Comparison of ENCODE assay signal across 1 cellular context in genomic region chr11:133964356-133964755, GRCh38.
TF ChIP-seq lines count a peak whose summit lies in the region.

No MANE protein-coding gene starts in this region.

TF ChIP-seq in H1, 55 proteins besides CTCF, POLR2A, EP300 and RAD21:
- TF ChIP-seq PHF8 (conservative IDR thresholded peaks at IDR 0.05; ENCODE audit: low read depth, low read length) (no peak), GTF2F1 (IDR thresholded peaks at IDR 0.05; ENCODE audit: borderline replicate concordance, low read depth, low read length) (no peak), EZH2 (IDR thresholded peaks at IDR 0.05; ENCODE audit: low read depth, low read length, severe bottlenecking) (no peak), KDM4A (IDR thresholded peaks at IDR 0.05; ENCODE audit: low read depth, low read length, severe bottlenecking) (no peak), TAF1 (IDR thresholded peaks at IDR 0.05; ENCODE audit: low read depth, low read length) (no peak), CBX8 (IDR thresholded peaks at IDR 0.05; ENCODE audit: borderline replicate concordance, low read depth, low read length) (no peak), YY1 (IDR thresholded peaks at IDR 0.05; ENCODE audit: low read depth, low read length) (no peak), SIX5 (IDR thresholded peaks at IDR 0.05; ENCODE audit: low read depth, low read length) (no peak), RNF2 (IDR thresholded peaks at IDR 0.05; ENCODE audit: borderline replicate concordance, low read depth, low read length, missing control alignments, poor library complexity, severe bottlenecking) (no peak), E2F6 (IDR thresholded peaks at IDR 0.05) (no peak), POLR2AphosphoS5 (IDR thresholded peaks at IDR 0.05; ENCODE audit: low read depth, low read length) (no peak), SAP30 (IDR thresholded peaks at IDR 0.05; ENCODE audit: insufficient read depth, insufficient replicate concordance, low read length) (no peak), ATF3 (IDR thresholded peaks at IDR 0.05; ENCODE audit: insufficient read depth, low read depth, low read length) (no peak), HDAC6 (IDR thresholded peaks at IDR 0.05; ENCODE audit: low read depth, low read length) (no peak)
